Comparison of ENCODE assay signal across 8 cellular contexts in genomic region chr1:95118019-95118499, GRCh38. TPM values are rescaled to one million over a fixed set of nuclear protein-coding genes. Genes with fewer than 3 reads are reported as not detected.
A peak's percentile ranks its signal among the peaks of the same experiment; 100 is the strongest.
DNase-seq lines count a peak whose midpoint lies in the region; ATAC-seq, FAIRE-seq and TF ChIP-seq lines count a peak whose summit lies in the region.

No MANE protein-coding gene starts in this region.

- DNase-seq in GM12878 (ENCODE audit: low read depth, low spot score) (no peak), kidney tubule cell (ENCODE audit: low spot score) (peak; percentile 30), stomach (no peak), NCI-H1092 (lab: John Stamatoyannopoulos, UW) (no peak), NCI-H187 treated with DMSO at 0.1 percent for 48 hours (lab: John Stamatoyannopoulos, UW) (no peak)

- H3K36me3 ChIP-seq in BLaER1 treated with 17β-estradiol and CSF1 and Interleukin-3, amounts not matched to agents 10 nM and 100 nM, result no peaks in the 10 kb centered on the region
- H3K36me3 ChIP-seq in HUES64 (ENCODE audit: insufficient read depth, low read length) (no peaks in the 10 kb centered on the region), GM12878 (ENCODE audit: control insufficient read depth in 2 of 2, insufficient read depth in 2 of 2, low read length in 1 of 2) (no peaks in the 10 kb centered on the region), stomach (no peaks in the 10 kb centered on the region)

- TF ChIP-seq CTCF in GM12878 (IDR thresholded peaks at IDR 0.05 in 2 of 3, conservative IDR thresholded peaks at IDR 0.05 in 1 of 3; ENCODE audit: control insufficient read depth in 2 of 3, extremely low read depth in 1 of 3, insufficient read depth in 1 of 3, low read depth in 3 of 3, low read length in 3 of 3), result no peak
- no peak for TF ChIP-seq CTCF in stomach (IDR thresholded peaks at IDR 0.05)

- H3K4me2 ChIP-seq in BLaER1 treated with 17β-estradiol and CSF1 and Interleukin-3, amounts not matched to agents 10 nM and 100 nM, result peak overlapping the region; percentile 92 to 100 (median 99)
- peak overlapping the region; percentile 93; the same call in 1 of the 2 replicates for H3K4me2 ChIP-seq in GM12878 (ENCODE audit: control insufficient read depth, insufficient read depth)

- SMC1A ChIA-PET in GM12878 (lab: Charles Lee; ENCODE audit: uncharacterized antibody, unreplicated experiment), result no interaction called here

- POLR2A ChIA-PET in GM12878 (lab: Charles Lee), result no interaction called here

- H3K4me3 ChIP-seq in BLaER1 treated with 17β-estradiol and CSF1 and Interleukin-3, amounts not matched to agents 10 nM and 100 nM, result peak overlapping the region; percentile 70 to 82 (median 73)
- H3K4me3 ChIP-seq in HUES64 (ENCODE audit: low read length) (peak overlapping the region; percentile 81), GM12878 (no peak overlapping the region), stomach (peak overlapping the region; percentile 73 to 91 (median 83))

- H4K20me1 ChIP-seq in BLaER1 treated with 17β-estradiol and CSF1 and Interleukin-3, amounts not matched to agents 10 nM and 100 nM, result peaks cover 0 to 11% (median 0%) of the 10 kb centered on the region in 11 experiments; a peak in 3 of 22 replicates
- H4K20me1 ChIP-seq in GM12878 (ENCODE audit: control insufficient read depth, insufficient read depth), result no peaks in the 10 kb centered on the region

- in situ Hi-C loops in GM12878 (cut with MboI), result no loop called here

- intact Hi-C loops in GM12878 (cut with micrococcal nuclease; ENCODE audit: unreplicated experiment), result no loop called here
- intact Hi-C loops in stomach (cut with DNase I; ENCODE audit: low total_unique reads), result no loop called here

- no peaks in the 10 kb centered on the region for H3K9me3 ChIP-seq in BLaER1 treated with 17β-estradiol and CSF1 and Interleukin-3, amounts not matched to agents 10 nM and 100 nM (replicated peaks in 1 of 11)
- H3K9me3 ChIP-seq in HUES64 (ENCODE audit: insufficient read depth, low read depth, low read length) (no peaks in the 10 kb centered on the region), GM12878 (replicated peaks; ENCODE audit: control insufficient read depth, insufficient read depth, low read length) (no peaks in the 10 kb centered on the region), stomach (no peaks in the 10 kb centered on the region)

- TF ChIP-seq POLR2A in GM12878 (IDR thresholded peaks at IDR 0.05; ENCODE audit: low read depth, low read length) (no peak), stomach (IDR thresholded peaks at IDR 0.05) (no peak)

- BruUV-seq in GM12878 (replicated peaks; lab: Mats Ljungman, UMichigan), result no TSS peak

- ATAC-seq in GM12878 (no peak), esophagus mucosa (no peak)

- TF ChIP-seq RAD21 in GM12878 (IDR thresholded peaks at IDR 0.05; ENCODE audit: insufficient read depth, low read depth, low read length), result no peak

- peaks cover 42 to 55% (median 51%) of the 10 kb centered on the region in 11 experiments for H3K27me3 ChIP-seq in BLaER1 treated with 17β-estradiol and CSF1 and Interleukin-3, amounts not matched to agents 10 nM and 100 nM
- peaks cover 16% of the 10 kb centered on the region for H3K27me3 ChIP-seq in HUES64 (ENCODE audit: insufficient read depth, low read length)
- H3K27me3 ChIP-seq in GM12878 (replicated peaks in 1 of 2; ENCODE audit: control insufficient read depth in 2 of 2, insufficient read depth in 2 of 2, low read length in 1 of 2), result peaks cover 3 to 6% of the 10 kb centered on the region in 2 experiments
- peaks cover 0 to 16% (median 0%) of the 10 kb centered on the region in 3 donors for H3K27me3 ChIP-seq in stomach

- peaks cover 0 to 15% (median 12%) of the 10 kb centered on the region in 10 experiments; a peak in 12 of 20 replicates for H3K4me1 ChIP-seq in BLaER1 treated with 17β-estradiol and CSF1 and Interleukin-3, amounts not matched to agents 10 nM and 100 nM
- 0 out of 2 replicates have a peak, but pooled peaks cover 5% of the 10 kb centered on the region for H3K4me1 ChIP-seq in HUES64 (ENCODE audit: insufficient read depth, low read length)
- H3K4me1 ChIP-seq in GM12878 (ENCODE audit: control insufficient read depth, insufficient read depth, low read length), result no peaks in the 10 kb centered on the region
- H3K4me1 ChIP-seq in stomach, result peaks cover 14 to 51% (median 34%) of the 10 kb centered on the region in 4 donors

- H3K9ac ChIP-seq in BLaER1 treated with 17β-estradiol and CSF1 and Interleukin-3, amounts not matched to agents 10 nM and 100 nM, result peak overlapping the region in 10 of 11 experiments; percentile 58 to 76 (median 68); a peak in 19 of 22 replicates
- H3K9ac ChIP-seq in HUES64 (ENCODE audit: low read depth, low read length), result peak overlapping the region; percentile 74
- H3K9ac ChIP-seq in GM12878 (ENCODE audit: control insufficient read depth, insufficient read depth, low read length), result no peak overlapping the region; the same call in 1 of the 2 replicates

- H2AFZ ChIP-seq in GM12878 (ENCODE audit: control insufficient read depth, low read depth, low read length), result no peak overlapping the region

- FAIRE-seq in GM12878 (lab: Jason Lieb, UNC), result no peak

- H3K27ac ChIP-seq in BLaER1 treated with 17β-estradiol and CSF1 and Interleukin-3, amounts not matched to agents 10 nM and 100 nM, result no peak overlapping the region
- no peak overlapping the region for H3K27ac ChIP-seq in HUES64 (ENCODE audit: low read depth, low read length)
- H3K27ac ChIP-seq in GM12878 (ENCODE audit: control insufficient read depth, insufficient read depth), result no peak overlapping the region
- peak overlapping the region; percentile 79 to 92 (median 89) for H3K27ac ChIP-seq in stomach

- no peaks in the 10 kb centered on the region for H3K79me2 ChIP-seq in GM12878 (ENCODE audit: control insufficient read depth, insufficient read depth, low read length)

- RAD21 ChIA-PET in GM12878 (lab: Charles Lee; ENCODE audit: unreplicated experiment), result no interaction called here

- TF ChIP-seq EP300 in GM12878 (IDR thresholded peaks at IDR 0.05; ENCODE audit: borderline replicate concordance in 1 of 2, control insufficient read depth in 1 of 2, low read depth in 2 of 2, low read length in 2 of 2), result no peak
- no peak for TF ChIP-seq EP300 in stomach (IDR thresholded peaks at IDR 0.05)

- CTCF ChIA-PET in GM12878 (lab: Yijun Ruan, JAX), result interaction anchor here (0.9 kb wide), 1 partner anchor 283 kb away, joined by 3 read pairs; no protein-coding TSS in a partner anchor

- WGBS in HUES64, result 37% methylated on average over 10 of the region's 10 CpGs
- WGBS in GM12878 (ENCODE audit: insufficient coverage, insufficient replicate concordance, low lambda C conversion rate, missing lambda C conversion rate), result 43% methylated on average over 10 of the region's 10 CpGs
- WGBS in stomach, 5 donors, result 12 to 23% (median 17%) methylated on average over 8 to 10 of the region's 10 CpGs

TF ChIP-seq in GM12878, 131 proteins besides CTCF, POLR2A, EP300 and RAD21:
- TF ChIP-seq BMI1 (IDR thresholded peaks at IDR 0.05; ENCODE audit: borderline replicate concordance) (no peak), EZH2 (IDR thresholded peaks at IDR 0.05; ENCODE audit: borderline replicate concordance, control insufficient read depth, low read depth, low read length) (0 out of 2 replicates have a peak, but pooled peaks have one; percentile 68)

RNA-seq across cellular contexts. Expression of gene TLCD4, which starts 0.9 kb away (rescaled TPM):
- polyA plus RNA-seq in HUES64 (2013, experiment 1 of 2), result 0.80 TPM
- 1.1 TPM for polyA plus RNA-seq in HUES64 (2013, experiment 2 of 2)
- not detected in 2 replicates for total RNA-seq in GM12878 (2013; cell fraction: nucleolus; rRNA removed)
- under 0.01 TPM in 1 of 2 replicates, not detected in the other for total RNA-seq in GM12878 (2014; rRNA removed)
- total RNA-seq in GM12878 (2014; rRNA removed; fragmentation: Illumina TruSeq; extraction: Trizol), result 0.04 TPM in 1 of 2 replicates, not detected in the other
- 0.05 TPM in 1 of 2 replicates, not detected in the other for total RNA-seq in GM12878 (2021)
- polyA plus RNA-seq in GM12878 (2011; ENCODE audit: low read depth), result not detected
- polyA plus RNA-seq in GM12878 (2011; rRNA removed), result 0.03 TPM in 1 of 2 replicates, not detected in the other
- not detected in 2 replicates for polyA plus RNA-seq in GM12878 (2011; cell fraction: cytosol; rRNA removed)
- not detected in 2 replicates for polyA plus RNA-seq in GM12878 (2011; cell fraction: nucleus; rRNA removed)
- 0.03 TPM in 1 of 2 replicates, not detected in the other for polyA plus RNA-seq in GM12878 (2012)
- under 0.01 and 0.02 TPM in 2 replicates for polyA plus RNA-seq in GM12878 (2014; fragmentation: Illumina TruSeq; extraction: Trizol)
- polyA plus RNA-seq in GM12878 (2014; fragmentation: Nextera tagmentation; extraction: Ambion mirVana), result under 1 TPM in 1 of 2 experiments, not detected in 1; 0.02 TPM
- not detected in 2 replicates for polyA plus RNA-seq in GM12878 (2014; rRNA removed)
- under 1 TPM in 1 of 2 experiments, not detected in 1; 0.10 TPM for polyA plus RNA-seq in GM12878 (2016; fragmentation: Nextera tagmentation; extraction: Ambion mirVana)
- polyA minus RNA-seq in GM12878 (2011; rRNA and poly(A)+ RNA removed), result not detected in 2 replicates
- polyA minus RNA-seq in GM12878 (2011; cell fraction: cytosol; rRNA and poly(A)+ RNA removed), result not detected in 2 replicates
- polyA minus RNA-seq in GM12878 (2011; cell fraction: nucleus; rRNA and poly(A)+ RNA removed), result not detected in 2 replicates
- 10 to 100 TPM in 4 of 5 donors, 1 to 10 TPM in 1; 2.6 to 20.1 (median 14.0) TPM for total RNA-seq in stomach
- polyA plus RNA-seq in stomach, result 1 to 10 TPM; 1.6 to 3.2 (median 2.2) TPM
- 0.32 TPM for total RNA-seq in esophagus mucosa

RNA-seq across cellular contexts. Expression of gene ALG14, which starts 45.3 kb away (rescaled TPM):
- 2.7 TPM for polyA plus RNA-seq in HUES64 (2013, experiment 1 of 2)
- polyA plus RNA-seq in HUES64 (2013, experiment 2 of 2), result 1.6 TPM
- 2.0 and 2.9 TPM in 2 replicates for total RNA-seq in GM12878 (2013; cell fraction: nucleolus; rRNA removed)
- total RNA-seq in GM12878 (2014; rRNA removed), result 4.4 and 4.8 TPM in 2 replicates
- total RNA-seq in GM12878 (2014; rRNA removed; fragmentation: Illumina TruSeq; extraction: Trizol), result 4.7 and 4.8 TPM in 2 replicates
- total RNA-seq in GM12878 (2021), result 4.8 and 8.4 TPM in 2 replicates
- polyA plus RNA-seq in GM12878 (2011; ENCODE audit: low read depth), result 0.42 TPM
- polyA plus RNA-seq in GM12878 (2011; rRNA removed), result 1.9 and 3.3 TPM in 2 replicates
- 0.88 and 2.9 TPM in 2 replicates for polyA plus RNA-seq in GM12878 (2011; cell fraction: cytosol; rRNA removed)
- polyA plus RNA-seq in GM12878 (2011; cell fraction: nucleus; rRNA removed), result 1.5 and 2.3 TPM in 2 replicates
- 1.5 and 2.7 TPM in 2 replicates for polyA plus RNA-seq in GM12878 (2012)
- 2.6 and 5.8 TPM in 2 replicates for polyA plus RNA-seq in GM12878 (2014; fragmentation: Illumina TruSeq; extraction: Trizol)
- 10 to 100 TPM; 15.1 to 19.2 TPM for polyA plus RNA-seq in GM12878 (2014; fragmentation: Nextera tagmentation; extraction: Ambion mirVana)
- 4.4 and 6.6 TPM in 2 replicates for polyA plus RNA-seq in GM12878 (2014; rRNA removed)
- 10 to 100 TPM; 11.7 to 13.2 TPM for polyA plus RNA-seq in GM12878 (2016; fragmentation: Nextera tagmentation; extraction: Ambion mirVana)
- 1.1 and 3.0 TPM in 2 replicates for polyA minus RNA-seq in GM12878 (2011; rRNA and poly(A)+ RNA removed)
- 0.31 TPM in 1 of 2 replicates, not detected in the other for polyA minus RNA-seq in GM12878 (2011; cell fraction: cytosol; rRNA and poly(A)+ RNA removed)
- polyA minus RNA-seq in GM12878 (2011; cell fraction: nucleus; rRNA and poly(A)+ RNA removed), result 1.1 and 2.2 TPM in 2 replicates
- total RNA-seq in stomach, result 1 to 10 TPM in 1 of 5 donors, under 1 TPM in 3, not detected in 1; under 0.01 to 3.5 (median 0.58) TPM
- polyA plus RNA-seq in stomach, result 1 to 10 TPM; 1.1 to 1.5 (median 1.1) TPM
- 4.6 TPM for total RNA-seq in esophagus mucosa

Comparison
In these comparisons a context has a peak if more than half of its experiments do, and no peak if none do; other contexts are left out.
1. H3K27ac ChIP-seq: peak in stomach (5 of 5); none in BLaER1 treated with 17β-estradiol and CSF1 and Interleukin-3, amounts not matched to agents 10 nM and 100 nM (0 of 11), HUES64 (single experiment) and GM12878 (single experiment).